Comparison of ENCODE assay signal across 20 cellular contexts in genomic region chr10:132155723-132156381, GRCh38.
"Had no signal": no experiment of that assay in that cellular context is flagged by ENCODE, and none has a peak within 500 bp of the region (broad histone marks: within the 10 kb centered on the region; RNA-seq: fewer than 3 reads in every experiment).

No MANE protein-coding gene starts in this region.

- H3K36me3 ChIP-seq: left lung, neutrophil, right lobe of liver, thyroid gland, uterus had no signal

- DNase-seq: effector memory CD4-positive, alpha-beta T cell; hypothalamus; mesendoderm; naive thymus-derived CD4-positive, alpha-beta T cell; nephron progenitor cell; stimulated activated CD4-positive, alpha-beta T cell treated with anti-CD3 and anti-CD28 coated beads, Interleukin-2, amount 100 ng/mL, for 24 hours; stimulated activated CD4-positive, alpha-beta T cell treated with anti-CD3 and anti-CD28 coated beads, Interleukin-4, amount 100 ng/mL, for 4 hours; stimulated activated naive CD4-positive, alpha-beta T cell; stomach; thyroid gland; uterus had no signal

- H3K27me3 ChIP-seq: heart left ventricle, left lung, neutrophil, right lobe of liver, stomach, thyroid gland, uterus had no signal

- H3K4me3 ChIP-seq: heart left ventricle, left lung, lung, right lobe of liver, stomach, thyroid gland, uterus had no signal

- H3K9me3 ChIP-seq: heart left ventricle, left lung, neutrophil, right lobe of liver, stomach, thyroid gland, uterus had no signal

- H3K27ac ChIP-seq: heart left ventricle, left lung, neutrophil, right lobe of liver, stomach, thyroid gland, uterus had no signal

- FAIRE-seq: endometrium, frontal cortex, islet of Langerhans had no signal

- ATAC-seq: esophagus mucosa; heart left ventricle; left lung; naive thymus-derived CD4-positive, alpha-beta T cell had no signal

- H3K4me1 ChIP-seq: heart left ventricle, left lung, right lobe of liver, stomach, thyroid gland, uterus had no signal
